15 cellular contexts compared by ENCODE assay signal in genomic region chr14:96126783-96127271, GRCh38.
DNase-seq lines count a peak whose midpoint lies in the region; TF ChIP-seq lines count a peak whose summit lies in the region.
"Had no signal": no experiment of that assay in that cellular context is flagged by ENCODE, and none has a peak within 500 bp of the region (broad histone marks: within the 10 kb centered on the region; RNA-seq: fewer than 3 reads in every experiment).

No MANE protein-coding gene starts in this region.

- H3K9me3 Mint-ChIP-seq in activated naive CD4-positive, alpha-beta T cell treated with anti-CD3 and anti-CD28 coated beads, Interleukin-2, amount 50 U/mL, for 24 hours: no peaks in the 10 kb centered on the region
- H3K9me3 Mint-ChIP-seq in endothelial cell (ENCODE audit: unreplicated experiment): no peaks in the 10 kb centered on the region
- no peaks in the 10 kb centered on the region for H3K9me3 Mint-ChIP-seq in HFFc6
- H3K9me3 Mint-ChIP-seq: stimulated activated effector memory CD8-positive, alpha-beta T cell treated with anti-CD3 and anti-CD28 coated beads, Interleukin-12 subunit alpha, Interleukin-12 subunit beta, amount 100 ng/mL, for 72 hours had no signal

- DNase-seq in activated naive CD4-positive, alpha-beta T cell treated with anti-CD3 and anti-CD28 coated beads, Interleukin-2, amount 50 U/mL, for 16 hours: no peak
- DNase-seq in NCI-H526 treated with DMSO at 0.1 percent for 48 hours (lab: John Stamatoyannopoulos, UW) (peak; percentile 4), endothelial cell (ENCODE audit: low spot score) (no peak), HFFc6 (no peak), MG63 (no peak), AML-193 (lab: John Stamatoyannopoulos, UW) (no peak)
- DNase-seq: caudate nucleus; erythroblast; NCI-H2081; posterior cingulate gyrus; stimulated activated CD4-positive, alpha-beta T cell treated with anti-CD3 and anti-CD28 coated beads, Interleukin-1b, Interleukin-23, amount 100 ng/mL, for 48 hours had no signal

- TF ChIP-seq CTCF in endothelial cell (IDR thresholded peaks at IDR 0.05; ENCODE audit: unreplicated experiment) (no peak), HFFc6 (IDR thresholded peaks at IDR 0.05) (no peak)

- H3K4me1 ChIP-seq in urinary bladder (ENCODE audit: insufficient read depth): peaks cover 4% of the 10 kb centered on the region

- H3K4me3 Mint-ChIP-seq in activated naive CD4-positive, alpha-beta T cell treated with anti-CD3 and anti-CD28 coated beads, Interleukin-2, amount 50 U/mL, for 24 hours: peak overlapping the region; percentile 76
- peak overlapping the region; percentile 70 for H3K4me3 Mint-ChIP-seq in endothelial cell (ENCODE audit: unreplicated experiment)
- H3K4me3 Mint-ChIP-seq in HFFc6: no peak overlapping the region
- H3K4me3 Mint-ChIP-seq: stimulated activated effector memory CD8-positive, alpha-beta T cell treated with anti-CD3 and anti-CD28 coated beads, Interleukin-12 subunit alpha, Interleukin-12 subunit beta, amount 100 ng/mL, for 72 hours had no signal

- H3K27ac Mint-ChIP-seq in activated naive CD4-positive, alpha-beta T cell treated with anti-CD3 and anti-CD28 coated beads, Interleukin-2, amount 50 U/mL, for 24 hours: peak overlapping the region; percentile 91
- H3K27ac Mint-ChIP-seq in endothelial cell (ENCODE audit: unreplicated experiment): peak overlapping the region; percentile 99
- H3K27ac Mint-ChIP-seq in HFFc6: no peak overlapping the region; the same call in 1 of the 2 replicates
- H3K27ac Mint-ChIP-seq: stimulated activated effector memory CD8-positive, alpha-beta T cell treated with anti-CD3 and anti-CD28 coated beads, Interleukin-12 subunit alpha, Interleukin-12 subunit beta, amount 100 ng/mL, for 72 hours had no signal

- peak overlapping the region; percentile 56 for H3K27ac ChIP-seq in urinary bladder (ENCODE audit: low read depth)
- H3K27ac ChIP-seq: hepatocyte had no signal

- no peaks in the 10 kb centered on the region for H3K27me3 Mint-ChIP-seq in activated naive CD4-positive, alpha-beta T cell treated with anti-CD3 and anti-CD28 coated beads, Interleukin-2, amount 50 U/mL, for 24 hours
- H3K27me3 Mint-ChIP-seq in endothelial cell (ENCODE audit: unreplicated experiment) (peaks cover 4% of the 10 kb centered on the region), HFFc6 (ENCODE audit: insufficient read depth) (no peaks in the 10 kb centered on the region; the same call in 1 of the 2 replicates)

- H3K4me3 ChIP-seq in urinary bladder (ENCODE audit: low read depth, low read length): no peak overlapping the region
- no peak overlapping the region for H3K4me3 ChIP-seq in MG63
- H3K4me3 ChIP-seq: hepatocyte had no signal

- H3K36me3 Mint-ChIP-seq in activated naive CD4-positive, alpha-beta T cell treated with anti-CD3 and anti-CD28 coated beads, Interleukin-2, amount 50 U/mL, for 24 hours: no peaks in the 10 kb centered on the region
- H3K36me3 Mint-ChIP-seq in endothelial cell (ENCODE audit: low read depth, unreplicated experiment): no peaks in the 10 kb centered on the region
- H3K36me3 Mint-ChIP-seq in HFFc6 (ENCODE audit: low read depth): no peaks in the 10 kb centered on the region
- H3K36me3 Mint-ChIP-seq: stimulated activated effector memory CD8-positive, alpha-beta T cell treated with anti-CD3 and anti-CD28 coated beads, Interleukin-12 subunit alpha, Interleukin-12 subunit beta, amount 100 ng/mL, for 72 hours had no signal

- peaks cover 53% of the 10 kb centered on the region for H3K4me1 Mint-ChIP-seq in activated naive CD4-positive, alpha-beta T cell treated with anti-CD3 and anti-CD28 coated beads, Interleukin-2, amount 50 U/mL, for 24 hours
- H3K4me1 Mint-ChIP-seq in endothelial cell (ENCODE audit: unreplicated experiment) (peaks cover 15% of the 10 kb centered on the region), HFFc6 (ENCODE audit: low read depth) (peaks cover 37% of the 10 kb centered on the region)

- H3K9me3 ChIP-seq in MG63: no peaks in the 10 kb centered on the region

- 80% methylated on average over 5 of the region's 5 CpGs for WGBS in urinary bladder

- no peaks in the 10 kb centered on the region for H3K27me3 ChIP-seq in MG63
- H3K27me3 ChIP-seq: hepatocyte had no signal

- H3K36me3 ChIP-seq in urinary bladder (ENCODE audit: insufficient read depth): no peaks in the 10 kb centered on the region
- H3K36me3 ChIP-seq in MG63: no peaks in the 10 kb centered on the region
